Comparison of ENCODE assay signal across 8 cellular contexts in the genomic region with DNA sequence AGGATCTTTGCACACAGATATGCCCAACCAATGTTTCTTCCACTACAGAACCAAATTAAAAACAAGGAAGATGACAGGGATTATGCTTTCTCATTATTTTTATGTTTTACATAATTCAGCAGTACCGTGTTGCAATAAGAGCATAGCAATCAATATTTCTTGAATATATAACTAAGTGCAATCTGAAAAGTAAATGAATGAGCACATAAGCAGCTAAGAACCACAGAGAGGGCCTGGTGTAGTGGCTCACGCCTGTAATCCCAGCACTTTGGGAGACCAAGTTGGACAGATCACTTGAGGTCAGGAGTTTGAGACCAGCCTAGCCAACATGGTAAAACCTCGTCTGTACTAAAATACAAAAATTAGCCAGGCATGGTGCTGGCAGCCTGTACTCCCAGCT.
"Had no signal": no experiment of that assay in that cellular context is flagged by ENCODE, and none has a peak within 500 bp of the region (broad histone marks: within the 10 kb centered on the region; RNA-seq: fewer than 3 reads in every experiment).

No MANE protein-coding gene starts in this region.

- ATAC-seq: GM23338, K562 had no signal

- DNase-seq: H9, HCEC 1CT, IMR-90 had no signal

- FAIRE-seq: H1, H54, HTR-8/SVneo, K562 had no signal
